8 cellular contexts compared by ENCODE assay signal in genomic region chr5:98773464-98774191, GRCh38. TPM values are rescaled to one million over a fixed set of nuclear protein-coding genes. Genes with fewer than 3 reads are reported as not detected.
DNase-seq lines count a peak whose midpoint lies in the region; ATAC-seq and TF ChIP-seq lines count a peak whose summit lies in the region.

TSS of gene RGMB (plus strand) at chr5:98773663. CDS start at chr5:98774071, 408 bp downstream.

- peak within 1 kb of the TSS; percentile 96 for H2AFZ ChIP-seq in SU-DHL-6 (ENCODE audit: low read depth, low read length, severe bottlenecking)

- H3K36me3 Mint-ChIP-seq in type B pancreatic cell = peaks cover 3% of the 10 kb centered on the region

- peaks cover 39% of the 10 kb centered on the region for H3K4me1 Mint-ChIP-seq in type B pancreatic cell (ENCODE audit: unreplicated experiment)

- H3K36me3 ChIP-seq in SU-DHL-6 (ENCODE audit: low read length) (no peaks in the 10 kb centered on the region), heart right ventricle (no peaks in the 10 kb centered on the region)

- H3K27ac Mint-ChIP-seq in type B pancreatic cell = peak within 1 kb of the TSS; percentile 99

- DNase-seq in GM10248 (ENCODE audit: extremely low spot score) (peak; percentile 96), NCI-H1092 (lab: John Stamatoyannopoulos, UW) (peak; percentile 93), amniotic stem cell (lab: John Stamatoyannopoulos, UW) (peak; percentile 97), heart right ventricle (peak; percentile 97 to 99), posterior cingulate gyrus (peak; percentile 98 to 100 (median 98)), type B pancreatic cell (ENCODE audit: extremely low spot score, unreplicated experiment) (peak; percentile 98)

- no peaks in the 10 kb centered on the region for H3K27me3 ChIP-seq in SU-DHL-6 (ENCODE audit: low read length)
- peaks cover 0 to 77% (median 0%) of the 10 kb centered on the region in 7 donors for H3K27me3 ChIP-seq in heart right ventricle

- peak; percentile 92 for ATAC-seq in HG02571 (IDR thresholded peaks at IDR 0.05; ENCODE audit: unreplicated experiment)
- peak; percentile 93 to 99 (median 96) for ATAC-seq in heart right ventricle

- intact Hi-C loops in heart right ventricle (cut with DNase I) (loop anchor here in 5 of 10 donors (5.0 to 10.0 kb wide), 4 partner anchors 151 to 1969 kb away; partner anchors contain the start of genes CHD1 (in 4 of the 5) and ERAP1 (in 1 of the 5)), posterior cingulate gyrus (cut with DNase I) (loop anchor here (10.0 kb wide), 3 partner anchors 151 to 1839 kb away; partner anchors contain the start of genes CHD1 and LNPEP)

- H3K4me2 ChIP-seq in SU-DHL-6 (ENCODE audit: low read depth, low read length, poor library complexity, severe bottlenecking) = peak within 1 kb of the TSS; percentile 80

- peak within 1 kb of the TSS; percentile 49 for H3K27ac ChIP-seq in SU-DHL-6 (ENCODE audit: low read depth, low read length)
- peak within 1 kb of the TSS; percentile 84 to 98 (median 93) for H3K27ac ChIP-seq in heart right ventricle

- WGBS in heart right ventricle, 2 donors = 0% methylated on average over 65 to 84 of the region's 84 CpGs

- H3K79me2 ChIP-seq in SU-DHL-6 (ENCODE audit: insufficient read depth, low read length) = peaks cover 15% of the 10 kb centered on the region; the same call in 1 of the 2 replicates

- peaks cover 15% of the 10 kb centered on the region for H3K27me3 Mint-ChIP-seq in type B pancreatic cell

- peaks cover 0 to 64% (median 47%) of the 10 kb centered on the region in 9 donors for H3K4me1 ChIP-seq in heart right ventricle

- peaks cover 17% of the 10 kb centered on the region; the same call in 1 of the 2 replicates for H3F3A ChIP-seq in SU-DHL-6 (ENCODE audit: insufficient read depth)

- CTCF ChIA-PET in GM10248 (lab: Yijun Ruan, JAX) = interaction anchor here (2.0 kb wide), 1 partner anchor 40 kb away, joined by 5 read pairs; no protein-coding TSS in a partner anchor

- H3K4me3 ChIP-seq in SU-DHL-6 (ENCODE audit: insufficient read depth, low read length, poor library complexity, severe bottlenecking) = peak within 1 kb of the TSS; percentile 74
- H3K4me3 ChIP-seq in heart right ventricle = peak within 1 kb of the TSS; percentile 72 to 97 (median 82)

- POLR2A ChIA-PET in GM10248 (lab: Yijun Ruan, JAX) = no interaction called here

- TF ChIP-seq CTCF in GM10248 (IDR thresholded peaks at IDR 0.05; ENCODE audit: control extremely low read depth, extremely low read depth, low read depth, missing control alignments) (no peak), SU-DHL-6 (IDR thresholded peaks at IDR 0.05; ENCODE audit: insufficient read depth, low read length, poor library complexity, severe bottlenecking) (peak; percentile 29), heart right ventricle (IDR thresholded peaks at IDR 0.05) (peak in 1 of 9 donors; percentile 4), type B pancreatic cell (conservative IDR thresholded peaks at IDR 0.05) (no peak)

- no peaks in the 10 kb centered on the region for H3K9me3 Mint-ChIP-seq in type B pancreatic cell

- H3K9me2 ChIP-seq in SU-DHL-6 (replicated peaks; ENCODE audit: insufficient read depth, low read length) = no peaks in the 10 kb centered on the region

- H3K9ac ChIP-seq in SU-DHL-6 (ENCODE audit: low read length) = peak within 1 kb of the TSS; percentile 74

- H4K20me1 ChIP-seq in SU-DHL-6 (ENCODE audit: low read depth, low read length) = peaks cover 20% of the 10 kb centered on the region

- no peaks in the 10 kb centered on the region for H3K9me3 ChIP-seq in SU-DHL-6 (ENCODE audit: insufficient read depth, low read length)
- no peaks in the 10 kb centered on the region for H3K9me3 ChIP-seq in heart right ventricle

- peak within 1 kb of the TSS; percentile 100 for H3K4me3 Mint-ChIP-seq in type B pancreatic cell

RNA-seq across cellular contexts. Expression of gene RGMB, which starts in this region (rescaled TPM):
- total RNA-seq in heart right ventricle = 10 to 100 TPM; 12.2 to 16.6 (median 14.0) TPM
- 1 to 10 TPM; 1.7 to 6.0 TPM for polyA plus RNA-seq in heart right ventricle
- 16.7 and 36.5 TPM in 2 replicates for total RNA-seq in type B pancreatic cell (ENCODE audit: low replicate concordance)

Comparison
In these comparisons a context has a peak if more than half of its experiments do, and no peak if none do; other contexts are left out.
1. Peak in every context shown above with its lines: DNase-seq, ATAC-seq, H3K4me3 ChIP-seq and H3K27ac ChIP-seq.